In the genomic region with DNA sequence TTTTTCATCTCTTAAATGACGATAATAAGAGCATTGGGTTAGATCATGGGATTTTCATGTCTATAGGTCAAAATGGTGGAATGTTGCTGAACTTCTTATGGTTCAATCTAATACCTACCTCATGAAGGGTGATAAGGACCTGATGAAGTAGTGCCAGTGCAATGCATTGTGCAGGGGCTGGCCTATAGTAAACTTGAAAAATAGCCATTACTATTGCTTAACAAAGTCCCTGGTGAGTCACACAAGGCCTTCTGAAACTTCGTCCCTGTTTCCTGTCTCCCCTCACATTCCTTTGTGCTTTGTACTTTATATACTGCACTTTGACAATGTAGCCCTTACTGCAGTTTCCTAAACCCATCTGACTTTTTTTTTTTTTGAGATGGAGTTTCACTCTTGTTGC, we compare ENCODE assay signal across 16 cellular contexts.
DNase-seq lines count a peak whose midpoint lies in the region; ATAC-seq and TF ChIP-seq lines count a peak whose summit lies in the region.
"Had no signal": no experiment of that assay in that cellular context is flagged by ENCODE, and none has a peak within 500 bp of the region (broad histone marks: within the 10 kb centered on the region; RNA-seq: fewer than 3 reads in every experiment).

No MANE protein-coding gene starts in this region.

- H3K27ac ChIP-seq in AG04450 (ENCODE audit: low read depth, low read length) (no peak overlapping the region), substantia nigra (ENCODE audit: low read depth, low read length, poor library complexity, severe bottlenecking) (no peak overlapping the region)
- H3K27ac ChIP-seq: BLaER1 treated with 17β-estradiol and CSF1 and Interleukin-3, amounts not matched to agents 10 nM and 100 nM; spleen; upper lobe of right lung had no signal

- H3K27me3 ChIP-seq in AG04450 (ENCODE audit: control insufficient read depth, insufficient read depth, low read length), result no peaks in the 10 kb centered on the region
- H3K27me3 ChIP-seq: BLaER1 treated with 17β-estradiol and CSF1 and Interleukin-3, amounts not matched to agents 10 nM and 100 nM; spleen; upper lobe of right lung had no signal

- POLR2A ChIA-PET in AG04450 (lab: Yijun Ruan, JAX), result no interaction called here

- no peaks in the 10 kb centered on the region for H3K27me3 Mint-ChIP-seq in natural killer cell treated with Interleukin-12 subunit alpha and Interleukin-12 subunit beta and Interleukin-15 and Interleukin-18, amount 100 ng/mL, for 72 hours

- H3K4me1 Mint-ChIP-seq in natural killer cell treated with Interleukin-12 subunit alpha and Interleukin-12 subunit beta and Interleukin-15 and Interleukin-18, amount 100 ng/mL, for 72 hours (ENCODE audit: low read depth in 2 of 2), result no peaks in the 10 kb centered on the region
- H3K4me1 Mint-ChIP-seq: natural killer cell had no signal

- no peak for TF ChIP-seq CTCF in AG04450 (IDR thresholded peaks at IDR 0.05; ENCODE audit: low read depth, low read length)

- no peak overlapping the region for H3K4me3 Mint-ChIP-seq in natural killer cell treated with Interleukin-12 subunit alpha and Interleukin-12 subunit beta and Interleukin-15 and Interleukin-18, amount 100 ng/mL, for 72 hours
- H3K4me3 Mint-ChIP-seq: natural killer cell had no signal

- CTCF ChIA-PET in AG04450 (lab: Charles Lee), result no interaction called here

- H3K4me3 ChIP-seq in AG04450 (ENCODE audit: low read depth, low read length), result no peak overlapping the region
- H3K4me3 ChIP-seq: BLaER1 treated with 17β-estradiol and CSF1 and Interleukin-3, amounts not matched to agents 10 nM and 100 nM; spleen; upper lobe of right lung had no signal

- H3K9me3 Mint-ChIP-seq in natural killer cell treated with Interleukin-12 subunit alpha and Interleukin-12 subunit beta and Interleukin-15 and Interleukin-18, amount 100 ng/mL, for 72 hours, result peaks cover 21% of the 10 kb centered on the region

- DNase-seq in AG04450 (ENCODE audit: low read depth, low spot score) (peak; percentile 30), HK-2 (ENCODE audit: unreplicated experiment) (peak; percentile 14), amniotic stem cell (lab: John Stamatoyannopoulos, UW) (peak; percentile 10), glomerular visceral epithelial cell (ENCODE audit: extremely low spot score) (peak; percentile 55), substantia nigra (lab: John Stamatoyannopoulos, UW) (no peak), left cardiac atrium (no peak)
- no peak for DNase-seq in natural killer cell treated with Interleukin-12 subunit alpha and Interleukin-12 subunit beta and Interleukin-15 and Interleukin-18, amount 100 ng/mL, for 72 hours (ENCODE audit: low spot score)
- DNase-seq: activated T-cell treated with anti-CD3 and anti-CD28 coated beads, Interleukin-2, amount 50 U/mL, for 48 hours; kidney; natural killer cell; NCI-H187; spleen; upper lobe of right lung had no signal

- intact Hi-C loops in left cardiac atrium (cut with DNase I), result no loop called here

- no peak overlapping the region for H3K27ac Mint-ChIP-seq in natural killer cell treated with Interleukin-12 subunit alpha and Interleukin-12 subunit beta and Interleukin-15 and Interleukin-18, amount 100 ng/mL, for 72 hours
- H3K27ac Mint-ChIP-seq: natural killer cell had no signal

- no peaks in the 10 kb centered on the region for H3K36me3 Mint-ChIP-seq in natural killer cell treated with Interleukin-12 subunit alpha and Interleukin-12 subunit beta and Interleukin-15 and Interleukin-18, amount 100 ng/mL, for 72 hours
- H3K36me3 Mint-ChIP-seq: natural killer cell had no signal

- H3K9me3 ChIP-seq in AG04450 (ENCODE audit: control insufficient read depth, insufficient read depth, low read length), result no peaks in the 10 kb centered on the region; the same call in 1 of the 2 replicates
- H3K9me3 ChIP-seq: BLaER1 treated with 17β-estradiol and CSF1 and Interleukin-3, amounts not matched to agents 10 nM and 100 nM; spleen; upper lobe of right lung had no signal

- no peak for ATAC-seq in natural killer cell treated with Interleukin-12 subunit alpha and Interleukin-12 subunit beta and Interleukin-15 and Interleukin-18, amount 100 ng/mL, for 72 hours
- ATAC-seq in HG03457 (IDR thresholded peaks at IDR 0.05; ENCODE audit: unreplicated experiment), result no peak
- ATAC-seq in left cardiac atrium, result no peak
- ATAC-seq: activated CD4-positive, CD25-positive, alpha-beta regulatory T cell treated with anti-CD3 and anti-CD28 coated beads, Interleukin-2, amount 50 U/mL, for 24 hours; natural killer cell; upper lobe of right lung had no signal

Comparison
In these comparisons a context has a peak if more than half of its experiments do, and no peak if none do; other contexts are left out.
1. DNase-seq: peak in AG04450 (single experiment), HK-2 (single experiment), amniotic stem cell (single experiment) and glomerular visceral epithelial cell (single experiment); none in natural killer cell treated with Interleukin-12 subunit alpha and Interleukin-12 subunit beta and Interleukin-15 and Interleukin-18, amount 100 ng/mL, for 72 hours (single experiment), substantia nigra (0 of 49) and left cardiac atrium (single experiment).